Comparison of ENCODE assay signal across 15 cellular contexts in the genomic region with DNA sequence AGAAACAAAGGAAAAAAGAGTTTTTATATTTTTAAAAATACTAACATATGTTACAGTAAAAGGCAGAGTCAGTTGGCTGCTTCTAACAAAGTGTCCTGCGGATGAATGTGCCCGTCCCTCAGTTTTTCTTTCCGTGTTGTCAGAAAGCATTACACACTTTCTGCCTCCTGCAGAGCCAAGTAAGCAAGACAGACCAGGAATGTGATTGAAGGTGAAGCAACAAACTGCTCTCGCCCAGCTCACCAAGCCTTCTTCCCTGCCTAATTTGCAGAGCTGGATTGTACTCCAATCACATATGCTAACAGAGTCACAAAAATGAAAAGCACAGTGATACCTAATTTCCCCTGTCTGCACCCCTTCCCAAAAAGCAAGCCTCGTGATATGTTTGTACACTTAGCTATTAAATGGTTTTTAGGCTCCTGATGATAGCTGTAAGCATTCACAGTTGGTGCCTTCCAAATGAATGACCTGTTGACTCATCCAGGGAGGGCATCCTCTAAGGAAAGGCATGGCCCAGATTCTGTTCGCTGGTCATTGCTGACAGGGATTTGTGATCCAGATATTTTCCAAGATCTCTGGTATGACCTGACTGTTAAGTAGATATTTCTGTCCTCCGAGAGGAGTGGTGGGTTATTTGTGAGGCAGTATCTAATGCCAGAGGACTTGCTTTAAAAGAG.
A peak's percentile ranks its signal among the peaks of the same experiment; 100 is the strongest.
DNase-seq lines count a peak whose midpoint lies in the region; ATAC-seq, FAIRE-seq and TF ChIP-seq lines count a peak whose summit lies in the region.
"Had no signal": no experiment of that assay in that cellular context is flagged by ENCODE, and none has a peak within 500 bp of the region (broad histone marks: within the 10 kb centered on the region; RNA-seq: fewer than 3 reads in every experiment).

No MANE protein-coding gene starts in this region.

- no peak for TF ChIP-seq POLR2A in IMR-90 (IDR thresholded peaks at IDR 0.05; ENCODE audit: low read depth, low read length)
- no peak for TF ChIP-seq POLR2A in H1 (IDR thresholded peaks at IDR 0.05; ENCODE audit: control extremely low read depth in 1 of 2, low read depth in 2 of 2, low read length in 2 of 2)
- TF ChIP-seq POLR2A in lower leg skin (IDR thresholded peaks at IDR 0.05) = no peak

- no peak overlapping the region for H3K9ac ChIP-seq in IMR-90 (ENCODE audit: low read depth, low read length)
- no peak overlapping the region; a peak in 1 of 7 replicates for H3K9ac ChIP-seq in H1 (replicated peaks in 1 of 4; ENCODE audit: extremely low read depth in 1 of 4, low read depth in 3 of 4, low read length in 3 of 4)
- no peak overlapping the region for H3K9ac ChIP-seq in subcutaneous abdominal adipose tissue (ENCODE audit: low read length in 5 of 5)

- H3K79me1 ChIP-seq in IMR-90 (ENCODE audit: low read depth in 1 of 2, low read length in 2 of 2) (no peaks in the 10 kb centered on the region), H1 (ENCODE audit: low read depth, low read length) (no peaks in the 10 kb centered on the region)

- no peaks in the 10 kb centered on the region for H3K36me3 ChIP-seq in IMR-90 (ENCODE audit: control insufficient read depth, insufficient read depth, low read length)
- no peaks in the 10 kb centered on the region for H3K36me3 ChIP-seq in H1 (ENCODE audit: control insufficient read depth in 2 of 4, insufficient read depth in 4 of 4, low read length in 3 of 4)
- H3K36me3 ChIP-seq in subcutaneous abdominal adipose tissue (ENCODE audit: control insufficient read depth in 5 of 5, insufficient read depth in 5 of 5, low read length in 5 of 5) = no peaks in the 10 kb centered on the region
- H3K36me3 ChIP-seq: brain microvascular endothelial cell, pancreas had no signal

- POLR2A ChIA-PET in IMR-90 (lab: Charles Lee; ENCODE audit: unreplicated experiment) = interaction anchor here (0.6 kb wide), 1 partner anchor 43 kb away, joined by 3 read pairs; no protein-coding TSS in a partner anchor
- POLR2A ChIA-PET in H1 (lab: Charles Lee; ENCODE audit: partially characterized antibody) = no interaction called here

- H3K9me3 ChIP-seq in IMR-90 (ENCODE audit: control insufficient read depth, insufficient read depth, low read length) (no peaks in the 10 kb centered on the region), H1 (ENCODE audit: insufficient read depth in 2 of 2, low read depth in 1 of 2, low read length in 1 of 2) (no peaks in the 10 kb centered on the region), subcutaneous abdominal adipose tissue (ENCODE audit: control insufficient read depth in 5 of 5, low read length in 5 of 5) (no peaks in the 10 kb centered on the region)
- H3K9me3 ChIP-seq: pancreas had no signal

- no peak overlapping the region for H3K14ac ChIP-seq in IMR-90 (replicated peaks; ENCODE audit: low read depth, low read length)
- H3K14ac ChIP-seq in H1 (ENCODE audit: insufficient read length) = no peak overlapping the region

- H2BK120ac ChIP-seq in IMR-90 (ENCODE audit: low read depth, low read length) (no peak overlapping the region), H1 (replicated peaks; ENCODE audit: low read depth, low read length) (no peak overlapping the region)

- H4K91ac ChIP-seq in IMR-90 (ENCODE audit: insufficient read depth, low read depth, low read length) (no peak overlapping the region), H1 (replicated peaks; ENCODE audit: insufficient read length, low read length) (no peak overlapping the region)

- no peak overlapping the region for H2AK9ac ChIP-seq in IMR-90 (replicated peaks; ENCODE audit: low read depth, low read length, poor library complexity)

- H2AK5ac ChIP-seq in IMR-90 (ENCODE audit: low read depth, low read length) (no peak overlapping the region), H1 (ENCODE audit: low read depth, low read length) (no peak overlapping the region)

- H4K5ac ChIP-seq in IMR-90 (ENCODE audit: low read depth, low read length) = peak overlapping the region; percentile 71; the same call in 1 of the 2 replicates
- no peak overlapping the region for H4K5ac ChIP-seq in H1 (ENCODE audit: insufficient read length, low read depth, low read length)

- H2BK20ac ChIP-seq in IMR-90 (ENCODE audit: low read depth, low read length) (0 out of 2 replicates have a peak overlapping the region, but pooled peaks have one; percentile 1), H1 (ENCODE audit: low read length) (no peak overlapping the region)

- H2AFZ ChIP-seq in IMR-90 (replicated peaks; ENCODE audit: low read length, poor library complexity) = peak overlapping the region; percentile 61
- H2AFZ ChIP-seq in H1 (ENCODE audit: low read length) = peak overlapping the region; percentile 43; the same call in 1 of the 2 replicates

- H3K27me3 ChIP-seq in IMR-90 (ENCODE audit: control insufficient read depth, insufficient read depth, low read length) (no peaks in the 10 kb centered on the region), H1 (replicated peaks in 1 of 4; ENCODE audit: control insufficient read depth in 3 of 4, extremely low read depth in 1 of 4, insufficient read depth in 3 of 4, low read length in 3 of 4) (no peaks in the 10 kb centered on the region), subcutaneous abdominal adipose tissue (ENCODE audit: control insufficient read depth in 5 of 5, insufficient read depth in 4 of 5, low read length in 5 of 5) (no peaks in the 10 kb centered on the region)
- H3K27me3 ChIP-seq: brain microvascular endothelial cell, pancreas had no signal

- H3K27ac ChIP-seq in IMR-90 (ENCODE audit: insufficient read depth, low read length) (no peak overlapping the region), H1 (ENCODE audit: low read depth, low read length) (no peak overlapping the region), subcutaneous abdominal adipose tissue (ENCODE audit: low read depth, low read length) (peak overlapping the region; percentile 21)
- H3K27ac ChIP-seq: brain microvascular endothelial cell, C4-2B, pancreas had no signal

- H3K4me2 ChIP-seq in IMR-90 (ENCODE audit: low read depth, low read length) (no peak overlapping the region; the same call in 1 of the 2 replicates), H1 (ENCODE audit: insufficient read depth in 1 of 2, low read depth in 2 of 2, low read length in 2 of 2) (no peak overlapping the region; a peak in 1 of 4 replicates)

- H3K4me3 ChIP-seq in IMR-90 (ENCODE audit: insufficient read depth, low read depth, low read length) = no peak overlapping the region
- H3K4me3 ChIP-seq in H1 (ENCODE audit: extremely low read depth in 1 of 4, insufficient read depth in 2 of 4, low read depth in 3 of 4, low read length in 4 of 4) = no peak overlapping the region
- no peak overlapping the region for H3K4me3 ChIP-seq in subcutaneous abdominal adipose tissue (ENCODE audit: low read depth in 1 of 5, low read length in 5 of 5)
- H3K4me3 ChIP-seq in lower leg skin (ENCODE audit: low read depth, poor library complexity, severe bottlenecking) = no peak overlapping the region
- H3K4me3 ChIP-seq: lung, pancreas had no signal

- H3K18ac ChIP-seq in IMR-90 (ENCODE audit: low read depth, low read length) = peak overlapping the region; percentile 83; the same call in 1 of the 2 replicates
- H3K18ac ChIP-seq in H1 (ENCODE audit: extremely low read depth, low read length) = no peak overlapping the region

- CTCF ChIA-PET in IMR-90 (lab: Yijun Ruan, JAX) = interaction anchor here (0.9 to 1.2 kb wide), 5 partner anchors 17 to 1030 kb away, joined by 3 to 6 read pairs (median 4); no protein-coding TSS in a partner anchor
- CTCF ChIA-PET in H1 (lab: Charles Lee; ENCODE audit: partially characterized antibody) = interaction anchor here (2.0 to 2.2 kb wide), 2 partner anchors 48 to 218 kb away, joined by 5 to 8 read pairs; no protein-coding TSS in a partner anchor

- H4K20me1 ChIP-seq in IMR-90 (ENCODE audit: insufficient read depth, low read length) = no peaks in the 10 kb centered on the region
- H4K20me1 ChIP-seq in H1 (replicated peaks in 1 of 2; ENCODE audit: control insufficient read depth in 1 of 2, insufficient read depth in 2 of 2, low read length in 2 of 2) = no peaks in the 10 kb centered on the region

- no peak overlapping the region for H2BK5ac ChIP-seq in IMR-90 (ENCODE audit: low read depth, low read length, poor library complexity, severe bottlenecking)
- no peak overlapping the region for H2BK5ac ChIP-seq in H1 (ENCODE audit: low read depth, low read length)

- no peak overlapping the region for H3K4ac ChIP-seq in IMR-90 (ENCODE audit: low read depth, low read length)
- H3K4ac ChIP-seq in H1 (replicated peaks; ENCODE audit: insufficient read length, low read depth, low read length) = no peak overlapping the region

- in situ Hi-C loops in IMR-90 (cut with MboI; ENCODE audit: low sequenced_read_pairs) = no loop called here

- no peak overlapping the region for H4K8ac ChIP-seq in IMR-90 (ENCODE audit: low read depth in 2 of 2, low read length in 2 of 2)
- H4K8ac ChIP-seq in H1 (ENCODE audit: extremely low read depth, insufficient read depth, low read length) = no peak overlapping the region

- no peak for DNase-seq in IMR-90
- DNase-seq in H1 (ENCODE audit: low read depth in 1 of 2, low spot score in 2 of 2) = no peak
- DNase-seq in medulla oblongata (ENCODE audit: extremely low spot score) = peak; percentile 31
- DNase-seq in lower leg skin (ENCODE audit: low spot score in 2 of 2) = no peak
- no peak for DNase-seq in NCI-H748 (lab: John Stamatoyannopoulos, UW; ENCODE audit: unreplicated experiment)
- DNase-seq in SW 1271 (lab: John Stamatoyannopoulos, UW) = no peak
- DNase-seq: activated effector memory CD4-positive, alpha-beta T cell treated with anti-CD3 and anti-CD28 coated beads, Interleukin-2, amount 50 U/mL, for 16 hours; MM.1S; SIG-M5 had no signal

- H2BK12ac ChIP-seq in H1 (ENCODE audit: low read depth, low read length) = no peak overlapping the region

- H3K23me2 ChIP-seq in H1 (ENCODE audit: low read depth, low read length) = no peaks in the 10 kb centered on the region

- H2BK15ac ChIP-seq in IMR-90 (ENCODE audit: low read depth, low read length) = 0 out of 3 replicates have a peak overlapping the region, but pooled peaks have one; percentile 9
- H2BK15ac ChIP-seq in H1 (ENCODE audit: low read length) = no peak overlapping the region

- BruUV-seq in IMR-90 (replicated peaks; lab: Mats Ljungman, UMichigan) = no TSS peak

- H3K4me1 ChIP-seq in IMR-90 (ENCODE audit: control insufficient read depth, insufficient read depth, low read length) = peaks cover 5% of the 10 kb centered on the region
- H3K4me1 ChIP-seq in H1 (replicated peaks in 1 of 4; ENCODE audit: control insufficient read depth in 3 of 4, insufficient read depth in 4 of 4, low read length in 3 of 4) = peaks cover 0 to 6% (median 2%) of the 10 kb centered on the region in 4 experiments; a peak in 3 of 7 replicates
- H3K4me1 ChIP-seq in subcutaneous abdominal adipose tissue (ENCODE audit: control insufficient read depth in 5 of 5, insufficient read depth in 5 of 5, low read length in 5 of 5) = peaks cover 0 to 27% (median 22%) of the 10 kb centered on the region in 5 donors
- H3K4me1 ChIP-seq: pancreas had no signal

- WGBS in IMR-90 (ENCODE audit: extremely low coverage in 2 of 2, insufficient read length in 1 of 2), 2 experiments = 82% methylated on average over 4 of the region's 7 CpGs; no CpG with 5 or more reads in 1 of the 2 experiments
- WGBS in H1 (ENCODE audit: extremely low coverage in 1 of 2, insufficient coverage in 1 of 2, insufficient read length in 1 of 2, insufficient replicate concordance in 2 of 2, low coverage in 1 of 2, low lambda C conversion rate in 2 of 2, missing lambda C conversion rate in 1 of 2), 2 experiments = 69% methylated on average over 7 of the region's 7 CpGs; no CpG with 5 or more reads in 1 of the 2 experiments
- 66 to 69% methylated on average over 7 of the region's 7 CpGs for WGBS in lower leg skin, 2 donors

- no peaks in the 10 kb centered on the region for H3K79me2 ChIP-seq in H1 (ENCODE audit: control insufficient read depth in 1 of 2, insufficient read depth in 2 of 2, low read length in 2 of 2)

- H3K23ac ChIP-seq in IMR-90 (ENCODE audit: low read depth, low read length) (no peak overlapping the region), H1 (ENCODE audit: insufficient read length) (no peak overlapping the region)

- no peak for TF ChIP-seq EP300 in H1 (IDR thresholded peaks at IDR 0.05; ENCODE audit: borderline replicate concordance in 1 of 2, low read depth in 2 of 2, low read length in 2 of 2)

- H3K56ac ChIP-seq in IMR-90 (ENCODE audit: extremely low read depth, insufficient read depth, low read length) (no peak overlapping the region), H1 (replicated peaks; ENCODE audit: insufficient read length, low read depth, low read length) (no peak overlapping the region)

- intact Hi-C loops in IMR-90 (cut with micrococcal nuclease) (loop anchor here (1.0 to 10.0 kb wide), 3 partner anchors 159 to 1226 kb away; a partner anchor contains a TSS), lower leg skin (cut with DNase I; ENCODE audit: low total_unique reads) (no loop called here)

- peak; percentile 70 for FAIRE-seq in H1 (lab: Jason Lieb, UNC)
- FAIRE-seq: pancreas had no signal

- H3K9me1 ChIP-seq in IMR-90 (ENCODE audit: insufficient read depth, low read length) = no peaks in the 10 kb centered on the region

- no peak for TF ChIP-seq RAD21 in IMR-90 (IDR thresholded peaks at IDR 0.05; ENCODE audit: low read length)
- TF ChIP-seq RAD21 in H1 (IDR thresholded peaks at IDR 0.05 in 1 of 2, conservative IDR thresholded peaks at IDR 0.05 in 1 of 2; ENCODE audit: low read depth in 2 of 2, low read length in 2 of 2) = no peak

- dilution Hi-C loops in IMR-90 (cut with HindIII; ENCODE audit: low sequenced_read_pairs, unreplicated experiment) = no loop called here

- ATAC-seq in IMR-90 (ENCODE audit: low read depth) (peak; percentile 46), HG02623 (IDR thresholded peaks at IDR 0.05; ENCODE audit: unreplicated experiment) (no peak)

- no peak for TF ChIP-seq CTCF in IMR-90 (conservative IDR thresholded peaks at IDR 0.05; ENCODE audit: low read depth, low read length)
- TF ChIP-seq CTCF in H1 (IDR thresholded peaks at IDR 0.05; ENCODE audit: control extremely low read depth in 1 of 3, insufficient read depth in 1 of 3, low read depth in 1 of 3, low read length in 3 of 3) = no peak
- TF ChIP-seq CTCF in lower leg skin (IDR thresholded peaks at IDR 0.05) = no peak
